In genomic region chr1:23168462-23169218, GRCh38 we compare ENCODE assay signal across 8 cellular contexts. TPM values are rescaled to one million over a fixed set of nuclear protein-coding genes. Genes with fewer than 3 reads are reported as not detected.
DNase-seq lines count a peak whose midpoint lies in the region; ATAC-seq and TF ChIP-seq lines count a peak whose summit lies in the region.

LUZP1 (minus strand) TSS chr1:23168856.

- H3K27ac ChIP-seq in cingulate gyrus (ENCODE audit: low read depth, low read length), result peak within 1 kb of the TSS; percentile 69

- peak; percentile 94 for DNase-seq in GM13976 (ENCODE audit: low spot score)
- peak; percentile 65 for DNase-seq in NCI-H460 (ENCODE audit: extremely low read depth, low read depth)
- peak; percentile 91 for DNase-seq in activated CD4-positive, alpha-beta T cell treated with anti-CD3 and anti-CD28 coated beads for 48 hours
- DNase-seq in kidney glomerular epithelial cell (lab: John Stamatoyannopoulos, UW), result peak; percentile 86
- DNase-seq in stimulated activated CD4-positive, alpha-beta T cell treated with anti-CD3 and anti-CD28 coated beads, Interleukin-15, amount 100 ng/mL, for 48 hours (ENCODE audit: low read depth in 2 of 2), result peak; percentile 81 to 84

- peak; percentile 46 for ATAC-seq in HG03108 (IDR thresholded peaks at IDR 0.05; ENCODE audit: unreplicated experiment)
- no peak for ATAC-seq in GM21576 (IDR thresholded peaks at IDR 0.05; ENCODE audit: unreplicated experiment)

- in situ Hi-C loops in GM13976 (cut with MboI; ENCODE audit: low sequenced_read_pairs, unreplicated experiment), result no loop called here

- TF ChIP-seq CTCF in GM13976 (IDR thresholded peaks at IDR 0.05; ENCODE audit: borderline replicate concordance, control extremely low read depth, extremely low read depth, insufficient read depth, missing control alignments), result peak; percentile 17

RNA-seq across cellular contexts. Expression of gene LUZP1, which starts in this region (rescaled TPM):
- 8.8 and 11.7 TPM in 2 replicates for total RNA-seq in NCI-H460 (2014; rRNA removed; shearing (Covaris generic))
- 3.3 and 6.0 TPM in 2 replicates for polyA plus RNA-seq in NCI-H460 (2014; cell fraction: nucleus; rRNA removed)
